1 cellular context compared by ENCODE assay signal in genomic region chr17:74480290-74480689, GRCh38.
A peak's percentile ranks its signal among the peaks of the same experiment; 100 is the strongest.
TF ChIP-seq lines count a peak whose summit lies in the region.

No MANE protein-coding gene starts in this region.

TF ChIP-seq in HepG2, 621 proteins besides CTCF, POLR2A, EP300 and RAD21:
- 0 out of 2 replicates have a peak, but pooled peaks have one; percentile 13 for TF ChIP-seq MNT (IDR thresholded peaks at IDR 0.05)
- no peak for TF ChIP-seq SP1 (IDR thresholded peaks at IDR 0.05)
- no peak for TF ChIP-seq SP1 (CRISPR knock-in tag; IDR thresholded peaks at IDR 0.05)
- TF ChIP-seq PBX2 (CRISPR knock-in tag; IDR thresholded peaks at IDR 0.05): no peak
- TF ChIP-seq ARNT2 (CRISPR knock-in tag; IDR thresholded peaks at IDR 0.05; ENCODE audit: low read depth): no peak
- no peak for TF ChIP-seq ZNF784 (CRISPR knock-in tag; IDR thresholded peaks at IDR 0.05; ENCODE audit: borderline replicate concordance)
